ENCODE assay signal across 8 cellular contexts in the genomic region with DNA sequence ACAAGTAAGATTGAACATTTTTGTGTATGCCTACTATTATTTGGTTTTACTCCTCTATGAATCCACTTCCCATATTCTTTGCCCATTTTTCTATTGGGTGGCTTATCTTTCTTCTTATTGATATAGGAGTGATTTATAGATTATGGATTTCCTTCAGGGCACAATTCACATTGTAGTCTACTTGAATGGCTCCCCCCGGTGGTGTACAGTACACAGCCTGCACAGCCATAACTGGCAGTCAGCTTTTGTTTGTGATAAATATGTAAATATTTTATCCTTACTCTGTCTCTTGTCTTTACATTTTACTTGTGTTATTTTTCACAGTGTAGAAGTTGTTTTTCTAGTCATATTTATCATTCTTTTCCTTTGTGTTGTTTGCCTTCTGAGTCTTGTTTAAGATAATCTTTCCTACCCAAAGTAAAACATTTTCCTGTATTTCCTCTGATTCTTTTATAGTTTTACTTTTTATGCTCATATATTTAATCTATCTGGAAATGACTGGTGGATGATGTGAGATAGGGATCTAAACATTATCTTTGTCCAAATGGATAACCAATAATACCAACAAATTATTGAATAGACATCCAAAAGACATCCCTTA. TPM values are rescaled to one million over a fixed set of nuclear protein-coding genes. Genes with fewer than 3 reads are reported as not detected.
DNase-seq lines count a peak whose midpoint lies in the region; TF ChIP-seq lines count a peak whose summit lies in the region.
"Had no signal": no experiment of that assay in that cellular context is flagged by ENCODE, and none has a peak within 500 bp of the region (broad histone marks: within the 10 kb centered on the region; RNA-seq: fewer than 3 reads in every experiment).

No MANE protein-coding gene starts in this region.

- in situ Hi-C loops in HAP-1 (cut with MboI; ENCODE audit: low sequenced_read_pairs) = no loop called here

- DNase-seq in HAP-1 (ENCODE audit: low spot score in 2 of 2) (peak; percentile 39 to 57), fibroblast of villous mesenchyme (ENCODE audit: low read depth) (peak; percentile 59), NCI-H2196 (lab: John Stamatoyannopoulos, UW; ENCODE audit: unreplicated experiment) (no peak), DMS153 (lab: John Stamatoyannopoulos, UW) (no peak), NCI-H2227 (lab: John Stamatoyannopoulos, UW; ENCODE audit: unreplicated experiment) (no peak)
- peak; percentile 29 to 35 for DNase-seq in activated CD4-positive, alpha-beta T cell treated with anti-CD3 and anti-CD28 coated beads for 4 hours
- DNase-seq in stimulated activated CD8-positive, alpha-beta memory T cell treated with anti-CD3 and anti-CD28 coated beads, Interleukin-15, amount 100 ng/mL, for 1 hour (ENCODE audit: low read depth) = peak; percentile 14
- DNase-seq: naive B cell had no signal

- peak; percentile 76 for TF ChIP-seq CTCF in fibroblast of villous mesenchyme (IDR thresholded peaks at IDR 0.05; ENCODE audit: insufficient read depth, low read depth, low read length)

- peaks cover 2% of the 10 kb centered on the region; the same call in 1 of the 2 replicates for H3K4me1 ChIP-seq in HAP-1

- no peaks in the 10 kb centered on the region for H3K36me3 ChIP-seq in HAP-1 (replicated peaks)

- H3K9me3 ChIP-seq in HAP-1 = no peaks in the 10 kb centered on the region

- no peaks in the 10 kb centered on the region for H3K27me3 ChIP-seq in HAP-1 (ENCODE audit: low read depth)

- H3K4me3 ChIP-seq in HAP-1 (no peak overlapping the region), fibroblast of villous mesenchyme (ENCODE audit: low read depth, low read length) (no peak overlapping the region)

RNA-seq across cellular contexts. Expression of a gene that starts 23.9 kb away (rescaled TPM):
- 1,676 and 3,507 TPM in 2 replicates for total RNA-seq in fibroblast of villous mesenchyme

Comparison
In these comparisons a context has a peak if more than half of its experiments do, and no peak if none do; other contexts are left out.
1. DNase-seq: peak in HAP-1 (2 of 2), activated CD4-positive, alpha-beta T cell treated with anti-CD3 and anti-CD28 coated beads for 4 hours (2 of 2), fibroblast of villous mesenchyme (single experiment) and stimulated activated CD8-positive, alpha-beta memory T cell treated with anti-CD3 and anti-CD28 coated beads, Interleukin-15, amount 100 ng/mL, for 1 hour (single experiment); none in NCI-H2196 (single experiment), DMS153 (single experiment) and NCI-H2227 (single experiment).